8 cellular contexts compared by ENCODE assay signal in genomic region chr11:128731041-128731663, GRCh38. TPM values are rescaled to one million over a fixed set of nuclear protein-coding genes. Genes with fewer than 3 reads are reported as not detected.
A peak's percentile ranks its signal among the peaks of the same experiment; 100 is the strongest.
DNase-seq lines count a peak whose midpoint lies in the region; ATAC-seq and TF ChIP-seq lines count a peak whose summit lies in the region.

No MANE protein-coding gene starts in this region.

- TF ChIP-seq CTCF in ascending aorta (IDR thresholded peaks at IDR 0.05), result no peak

- intact Hi-C loops in ascending aorta (cut with DNase I) (no loop called here), cardiac septum (cut with DNase I) (no loop called here)

- H3K36me3 ChIP-seq in ascending aorta, result no peaks in the 10 kb centered on the region

- H3K4me3 ChIP-seq in ascending aorta, result no peak overlapping the region

- H3K4me1 ChIP-seq in ascending aorta, result no peaks in the 10 kb centered on the region

- H3K9me3 ChIP-seq in ascending aorta, result no peaks in the 10 kb centered on the region

- no peaks in the 10 kb centered on the region for H3K27me3 ChIP-seq in ascending aorta

- ATAC-seq in GM18508 (IDR thresholded peaks at IDR 0.05; ENCODE audit: insufficient read depth, unreplicated experiment) (peak; percentile 27), GM21381 (IDR thresholded peaks at IDR 0.05; ENCODE audit: unreplicated experiment) (peak; percentile 40), HG03520 (IDR thresholded peaks at IDR 0.05; ENCODE audit: unreplicated experiment) (peak; percentile 30), esophagus mucosa (peak; percentile 48), GM19328 (IDR thresholded peaks at IDR 0.05; ENCODE audit: unreplicated experiment) (no peak)

- no peak for DNase-seq in ascending aorta (ENCODE audit: low spot score in 2 of 2)
- DNase-seq in NCI-H2029 treated with DMSO at 0.1 percent for 48 hours (lab: John Stamatoyannopoulos, UW), result no peak
- no peak for DNase-seq in cardiac septum (ENCODE audit: low spot score)

- no peak overlapping the region for H3K27ac ChIP-seq in ascending aorta

RNA-seq across cellular contexts. Expression of gene FLI1, which starts 37.3 kb away (rescaled TPM):
- 2.1 TPM for total RNA-seq in esophagus mucosa
- 86.4 TPM for total RNA-seq in ascending aorta
- 18.9 TPM for total RNA-seq in cardiac septum
